ENCODE assay signal across 9 cellular contexts in genomic region chr6:119076966-119077642, GRCh38. TPM values are rescaled to one million over a fixed set of nuclear protein-coding genes. Genes with fewer than 3 reads are reported as not detected.
A peak's percentile ranks its signal among the peaks of the same experiment; 100 is the strongest.
DNase-seq lines count a peak whose midpoint lies in the region; ATAC-seq and TF ChIP-seq lines count a peak whose summit lies in the region.
"Had no signal": no experiment of that assay in that cellular context is flagged by ENCODE, and none has a peak within 500 bp of the region (broad histone marks: within the 10 kb centered on the region; RNA-seq: fewer than 3 reads in every experiment).

No MANE protein-coding gene starts in this region.

- peak overlapping the region; percentile 70 for H3K4me3 Mint-ChIP-seq in WTC11
- peak overlapping the region; percentile 60 to 84 (median 76) for H3K4me3 Mint-ChIP-seq in immature natural killer cell

- no peaks in the 10 kb centered on the region for H3K27me3 ChIP-seq in testis

- TF ChIP-seq POLR2A in testis (IDR thresholded peaks at IDR 0.05): no peak

- CTCF ChIA-PET in WTC11 (lab: Charles Lee): interaction anchor here (0.6 to 2.5 kb wide), 11 partner anchors 24 to 105 kb away, joined by 3 to 22 read pairs (median 5); no protein-coding TSS in a partner anchor

- H3K9me3 ChIP-seq in testis: no peaks in the 10 kb centered on the region

- peak overlapping the region in 3 of 21 experiments; percentile 18 to 80 (median 45) for H3K27ac ChIP-seq in skin epidermis
- H3K27ac ChIP-seq in testis: peak overlapping the region in 1 of 2 donors; percentile 32
- H3K27ac ChIP-seq: 22Rv1 had no signal

- no peaks in the 10 kb centered on the region for H3K36me3 ChIP-seq in testis (ENCODE audit: low read depth, missing control alignments)

- H3K27me3 Mint-ChIP-seq in WTC11 (ENCODE audit: low read depth): peaks cover 42% of the 10 kb centered on the region
- H3K27me3 Mint-ChIP-seq in immature natural killer cell (ENCODE audit: low read depth in 3 of 3): peaks cover 8 to 12% (median 11%) of the 10 kb centered on the region in 3 donors

- H3K27ac Mint-ChIP-seq in WTC11 (no peak overlapping the region), immature natural killer cell (peak overlapping the region in 1 of 6 donors; percentile 1)

- H3K9me3 Mint-ChIP-seq in WTC11 (peaks cover 15% of the 10 kb centered on the region), immature natural killer cell (no peaks in the 10 kb centered on the region)

- H3K4me1 Mint-ChIP-seq in WTC11: peaks cover 35% of the 10 kb centered on the region
- peaks cover 16 to 21% of the 10 kb centered on the region in 2 donors for H3K4me1 Mint-ChIP-seq in immature natural killer cell

- 30 to 34% methylated on average over 6 of the region's 6 CpGs for WGBS in testis, 2 donors

- no peaks in the 10 kb centered on the region for H3K4me1 ChIP-seq in testis

- intact Hi-C loops in testis (cut with DNase I; ENCODE audit: low total_unique reads): no loop called here

- POLR2A ChIA-PET in WTC11 (lab: Charles Lee): interaction anchor here (1.2 to 1.4 kb wide), 2 partner anchors 16 to 49 kb away, joined by 3 to 4 read pairs; no protein-coding TSS in a partner anchor

- DNase-seq in DMS 273 (lab: John Stamatoyannopoulos, UW; ENCODE audit: unreplicated experiment) (peak; percentile 49), DMS 273 treated with DMSO at 0.1 percent for 48 hours (lab: John Stamatoyannopoulos, UW) (no peak), WTC11 (ENCODE audit: low spot score) (no peak), immature natural killer cell (no peak), NCI-H1105 treated with DMSO at 0.1 percent for 48 hours (lab: John Stamatoyannopoulos, UW) (no peak), NCI-H774 (lab: John Stamatoyannopoulos, UW) (no peak), testis (no peak)

- H3K36me3 Mint-ChIP-seq in WTC11 (peaks cover 6% of the 10 kb centered on the region), immature natural killer cell (no peaks in the 10 kb centered on the region)

- no peak for TF ChIP-seq CTCF in WTC11 (IDR thresholded peaks at IDR 0.05)
- no peak for TF ChIP-seq CTCF in testis (IDR thresholded peaks at IDR 0.05)

- H3K4me3 ChIP-seq in skin epidermis: peak overlapping the region in 4 of 7 experiments; percentile 38 to 74 (median 71)
- no peak overlapping the region for H3K4me3 ChIP-seq in testis

- ATAC-seq in WTC11: no peak

TF ChIP-seq in WTC11, 78 proteins besides CTCF, POLR2A, EP300 and RAD21:
- TF ChIP-seq ZBTB43 (CRISPR knock-in tag; IDR thresholded peaks at IDR 0.05): no peak
- TF ChIP-seq ESRRA (CRISPR knock-in tag; IDR thresholded peaks at IDR 0.05; ENCODE audit: borderline replicate concordance): no peak
- TF ChIP-seq KAT7 (CRISPR knock-in tag; IDR thresholded peaks at IDR 0.05; ENCODE audit: borderline replicate concordance): no peak
- TF ChIP-seq CDX4 (CRISPR knock-in tag; IDR thresholded peaks at IDR 0.05; ENCODE audit: borderline replicate concordance): no peak

RNA-seq across cellular contexts. Expression of gene FAM184A, which starts 1.4 kb away (rescaled TPM):
- total RNA-seq in WTC11 (2021) (13.3 to 19.2 TPM (median 16.2 TPM) in 3 replicates), testis (10 to 100 TPM; 24.3 to 36.3 TPM)
- polyA plus RNA-seq in immature natural killer cell (under 1 TPM in 1 of 3 donors, not detected in 2; 0.13 TPM), testis (ENCODE audit: insufficient read depth, low read depth, low replicate concordance) (24.0 TPM)

Comparison
In these comparisons a context has a peak if more than half of its experiments do, and no peak if none do; other contexts are left out.
1. H3K4me3 ChIP-seq: peak in skin epidermis (4 of 7); none in testis (0 of 2).